ENCODE assay signal across 23 cellular contexts in the genomic region with DNA sequence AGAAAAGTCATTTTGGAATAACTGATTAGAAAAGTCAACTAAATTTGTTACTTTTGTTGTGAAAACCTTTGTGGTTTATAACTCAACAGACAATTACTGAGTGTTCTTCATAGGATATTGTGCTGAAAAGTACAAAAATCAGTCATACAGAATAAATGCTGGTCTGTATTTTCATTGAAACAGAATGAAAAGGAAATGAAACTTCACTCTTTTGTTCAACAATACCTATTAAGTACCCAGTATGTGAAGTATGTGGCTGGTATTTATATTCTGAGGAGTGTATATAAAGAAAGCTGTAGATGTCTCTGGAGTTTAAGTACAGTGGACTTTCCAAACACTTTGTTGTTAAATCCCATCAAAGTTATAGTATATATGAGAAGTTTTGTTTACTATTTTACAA.
"Had no signal": no experiment of that assay in that cellular context is flagged by ENCODE, and none has a peak within 500 bp of the region (broad histone marks: within the 10 kb centered on the region; RNA-seq: fewer than 3 reads in every experiment).

No MANE protein-coding gene starts in this region.

- H3K36me3 ChIP-seq: MG63, SJSA1 had no signal

- H3K27ac ChIP-seq: HL-60, KMS-11, SJSA1, SK-N-MC had no signal

- H3K9me3 ChIP-seq: MG63, SJSA1 had no signal

- H3K4me1 ChIP-seq: SJSA1 had no signal

- H3K4me2 ChIP-seq: KMS-11 had no signal

- ATAC-seq: K562, T-helper 17 cell had no signal

- H3K9ac ChIP-seq: KMS-11 had no signal

- H3K4me3 ChIP-seq: K562, MG63, SJSA1, SK-N-MC had no signal

- H3K27me3 ChIP-seq: MG63, SJSA1 had no signal

- FAIRE-seq: HTR-8/SVneo, K562, RCC 7860 had no signal

- DNase-seq: MG63, NCI-H1092 treated with DMSO at 0.1 percent for 48 hours, NCI-H1417, NCI-H1436 treated with DMSO at 0.1 percent for 48 hours, NCI-H1694, NCI-H187 treated with DMSO at 0.1 percent for 48 hours, NCI-H2029 treated with DMSO at 0.1 percent for 48 hours, NCI-H2171 treated with DMSO at 0.1 percent for 48 hours, NCI-H524, NCI-H526 treated with DMSO at 0.1 percent for 48 hours, NCI-H748 treated with DMSO at 0.1 percent for 48 hours, Right ventricle myocardium superior, RPMI8226, SIG-M5, T-helper 1 cell, T-helper 17 cell had no signal
